Comparison of ENCODE assay signal across 9 cellular contexts in the genomic region with DNA sequence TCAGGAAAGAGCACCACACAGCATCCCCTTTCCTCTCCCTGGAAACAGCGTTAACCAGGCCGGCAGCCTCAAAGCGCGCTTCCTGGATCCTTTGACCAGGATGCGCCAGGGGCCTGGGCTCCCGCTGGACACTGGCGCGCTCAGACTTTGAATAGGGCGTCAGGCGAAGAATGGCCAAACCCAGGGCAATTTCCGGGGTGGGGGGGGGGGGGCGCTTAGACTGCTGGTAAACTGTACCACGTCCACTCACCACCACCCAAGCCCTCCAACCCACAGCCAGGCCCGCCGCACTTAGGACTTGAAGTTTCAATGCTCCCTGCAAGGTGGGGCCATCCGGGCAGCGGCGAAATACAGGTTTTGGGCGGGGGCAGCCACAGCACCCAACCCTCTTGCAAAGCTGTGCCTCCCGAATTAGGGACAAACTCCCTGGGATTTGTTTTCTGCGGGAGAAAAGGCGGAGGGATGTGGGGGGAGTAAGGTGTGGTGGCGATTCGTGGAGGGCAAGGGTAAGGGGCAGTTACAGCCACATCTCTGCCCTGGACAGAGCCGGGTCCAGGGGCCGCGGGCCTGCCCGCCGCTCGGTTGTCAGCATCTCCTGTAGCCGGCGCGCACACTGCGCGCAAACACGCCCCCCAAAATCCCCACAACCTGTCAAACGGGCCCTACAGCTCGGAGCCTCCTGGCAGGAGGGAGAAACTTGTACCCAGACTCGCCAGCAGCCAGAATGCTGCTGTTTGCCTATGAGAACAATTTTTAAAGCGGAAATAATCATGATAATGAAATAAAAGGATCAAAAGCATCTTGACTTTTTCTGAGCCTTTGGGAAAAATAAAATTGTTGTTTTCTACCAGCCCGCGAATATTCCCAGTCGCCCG. TPM values are rescaled to one million over a fixed set of nuclear protein-coding genes. Genes with fewer than 3 reads are reported as not detected.
DNase-seq lines count a peak whose midpoint lies in the region; ATAC-seq and TF ChIP-seq lines count a peak whose summit lies in the region.
"Had no signal": no experiment of that assay in that cellular context is flagged by ENCODE, and none has a peak within 500 bp of the region (broad histone marks: within the 10 kb centered on the region; RNA-seq: fewer than 3 reads in every experiment).

No MANE protein-coding gene starts in this region.

- no peaks in the 10 kb centered on the region for H3K9me3 ChIP-seq in OCI-LY1 (ENCODE audit: low read length)
- H3K9me3 ChIP-seq in gastroesophageal sphincter = no peaks in the 10 kb centered on the region

- no peak overlapping the region for H3K27ac ChIP-seq in OCI-LY1 (ENCODE audit: low read depth, low read length, poor library complexity, severe bottlenecking)
- H3K27ac ChIP-seq in gastroesophageal sphincter = no peak overlapping the region

- H3K36me3 ChIP-seq in OCI-LY1 (ENCODE audit: insufficient read depth, low read length) (no peaks in the 10 kb centered on the region), gastroesophageal sphincter (no peaks in the 10 kb centered on the region)

- 6% methylated on average over 12 of the region's 44 CpGs; no CpG with 5 or more reads in 1 of the 2 donors for WGBS in gastroesophageal sphincter (ENCODE audit: low coverage in 1 of 2), 2 donors

- no peak for ATAC-seq in gastroesophageal sphincter
- peak; percentile 45 for ATAC-seq in sciatic nerve
- ATAC-seq in left colon = no peak
- ATAC-seq in HG03045 (IDR thresholded peaks at IDR 0.05; ENCODE audit: unreplicated experiment) = no peak
- ATAC-seq in HG03159 (IDR thresholded peaks at IDR 0.05; ENCODE audit: unreplicated experiment) = no peak

- H3K9ac ChIP-seq in OCI-LY1 (ENCODE audit: low read length) = no peak overlapping the region

- intact Hi-C loops in sciatic nerve (cut with DNase I) = no loop called here
- intact Hi-C loops in left colon (cut with DNase I, micrococcal nuclease) = no loop called here

- CTCF ChIA-PET in GM10248 (lab: Yijun Ruan, JAX) = no interaction called here

- no peaks in the 10 kb centered on the region for H3K4me1 ChIP-seq in OCI-LY1 (ENCODE audit: insufficient read depth, low read length, severe bottlenecking)
- peaks cover 0 to 25% (median 8%) of the 10 kb centered on the region in 3 donors for H3K4me1 ChIP-seq in gastroesophageal sphincter

- H3F3A ChIP-seq in OCI-LY1 (ENCODE audit: insufficient read depth, low read length) = no peaks in the 10 kb centered on the region

- TF ChIP-seq POLR2A in gastroesophageal sphincter (IDR thresholded peaks at IDR 0.05) = no peak

- H3K79me2 ChIP-seq in OCI-LY1 (ENCODE audit: insufficient read depth, low read length) = no peaks in the 10 kb centered on the region

- TF ChIP-seq CTCF in GM10248 (IDR thresholded peaks at IDR 0.05; ENCODE audit: control extremely low read depth, extremely low read depth, low read depth, missing control alignments) (no peak), OCI-LY1 (IDR thresholded peaks at IDR 0.05; ENCODE audit: low read length) (no peak), gastroesophageal sphincter (IDR thresholded peaks at IDR 0.05) (no peak)

- no peak overlapping the region for H2AFZ ChIP-seq in OCI-LY1 (ENCODE audit: low read length)

- H3K27me3 ChIP-seq in OCI-LY1 (ENCODE audit: insufficient read depth, low read length) (0 out of 2 replicates have a peak, but pooled peaks cover 5% of the 10 kb centered on the region), gastroesophageal sphincter (peaks cover 60% of the 10 kb centered on the region)

- POLR2A ChIA-PET in GM10248 (lab: Yijun Ruan, JAX) = no interaction called here

- peak overlapping the region; percentile 58; the same call in 1 of the 2 replicates for H3K4me2 ChIP-seq in OCI-LY1 (ENCODE audit: low read length)

- H3K4me3 ChIP-seq in OCI-LY1 (ENCODE audit: low read depth, low read length, poor library complexity, severe bottlenecking) (peak overlapping the region; percentile 49), gastroesophageal sphincter (peak overlapping the region; percentile 46 to 74)

- H3K9me2 ChIP-seq in OCI-LY1 (ENCODE audit: low read depth, low read length) = no peaks in the 10 kb centered on the region

- TF ChIP-seq EP300 in gastroesophageal sphincter (IDR thresholded peaks at IDR 0.05) = no peak

- no peaks in the 10 kb centered on the region for H4K20me1 ChIP-seq in OCI-LY1 (ENCODE audit: insufficient read depth, low read length)

- DNase-seq in GM10248 (ENCODE audit: extremely low spot score) (peak; percentile 10), sciatic nerve (ENCODE audit: low spot score) (no peak), left colon (no peak), NK-92 (lab: John Stamatoyannopoulos, UW; ENCODE audit: unreplicated experiment) (no peak)

RNA-seq across cellular contexts. Expression of a gene that starts 1.0 kb away (rescaled TPM):
- 1 to 10 TPM; 1.4 to 6.9 (median 6.5) TPM for total RNA-seq in gastroesophageal sphincter
- 5.4 TPM for total RNA-seq in sciatic nerve
- 1 to 10 TPM; 1.5 to 4.3 TPM for total RNA-seq in left colon

RNA-seq across cellular contexts. Expression of a gene that starts 50.3 kb away (rescaled TPM):
- total RNA-seq in gastroesophageal sphincter (not detected), sciatic nerve (not detected), left colon (under 1 TPM; 0.06 to 0.34 TPM)
- total RNA-seq: kidney epithelial cell had no signal
